15 cellular contexts compared by ENCODE assay signal in genomic region chr11:2737226-2737590, GRCh38.
"Had no signal": no experiment of that assay in that cellular context is flagged by ENCODE, and none has a peak within 500 bp of the region (broad histone marks: within the 10 kb centered on the region; RNA-seq: fewer than 3 reads in every experiment).

No MANE protein-coding gene starts in this region.

- H3K4me3 ChIP-seq: colonic mucosa, heart left ventricle, pancreas, tibial nerve had no signal

- H3K4me1 Mint-ChIP-seq: activated naive CD8-positive, alpha-beta T cell treated with anti-CD3 and anti-CD28 coated beads, Interleukin-2, amount 50 U/mL, for 24 hours had no signal

- H3K4me1 ChIP-seq: pancreas had no signal

- H3K9me3 Mint-ChIP-seq: activated CD8-positive, alpha-beta T cell treated with anti-CD3 and anti-CD28 coated beads for 36 hours; activated naive CD8-positive, alpha-beta T cell treated with anti-CD3 and anti-CD28 coated beads, Interleukin-2, amount 50 U/mL, for 24 hours had no signal

- H3K9me3 ChIP-seq: colonic mucosa, heart left ventricle, pancreas, tibial nerve had no signal

- DNase-seq: activated CD8-positive, alpha-beta memory T cell treated with anti-CD3 and anti-CD28 coated beads, Interleukin-2, amount 50 U/mL, for 48 hours; activated CD8-positive, alpha-beta T cell treated with anti-CD3 and anti-CD28 coated beads for 36 hours; activated naive CD4-positive, alpha-beta T cell treated with Interleukin-2 at 50 U/mL for 16 hours; activated naive CD8-positive, alpha-beta T cell treated with anti-CD3 and anti-CD28 coated beads, Interleukin-2, amount 50 U/mL, for 24 hours; caudate nucleus; effector CD4-positive, alpha-beta T cell; foreskin melanocyte; mesendoderm; retina; T1000 had no signal

- H3K4me3 Mint-ChIP-seq: activated CD8-positive, alpha-beta T cell treated with anti-CD3 and anti-CD28 coated beads for 36 hours; activated naive CD8-positive, alpha-beta T cell treated with anti-CD3 and anti-CD28 coated beads, Interleukin-2, amount 50 U/mL, for 24 hours had no signal

- ATAC-seq: activated CD8-positive, alpha-beta T cell treated with anti-CD3 and anti-CD28 coated beads for 36 hours; activated naive CD8-positive, alpha-beta T cell treated with anti-CD3 and anti-CD28 coated beads, Interleukin-2, amount 50 U/mL, for 24 hours had no signal

- H3K27ac Mint-ChIP-seq: activated CD8-positive, alpha-beta T cell treated with anti-CD3 and anti-CD28 coated beads for 36 hours; activated naive CD8-positive, alpha-beta T cell treated with anti-CD3 and anti-CD28 coated beads, Interleukin-2, amount 50 U/mL, for 24 hours had no signal

- H3K27me3 ChIP-seq: colonic mucosa, heart left ventricle, pancreas, tibial nerve had no signal

- H3K27me3 Mint-ChIP-seq: activated CD8-positive, alpha-beta T cell treated with anti-CD3 and anti-CD28 coated beads for 36 hours; activated naive CD8-positive, alpha-beta T cell treated with anti-CD3 and anti-CD28 coated beads, Interleukin-2, amount 50 U/mL, for 24 hours had no signal

- H3K27ac ChIP-seq: colonic mucosa, heart left ventricle, pancreas, VCaP had no signal

- H3K36me3 ChIP-seq: colonic mucosa, heart left ventricle, pancreas, tibial nerve had no signal
